In the genomic region with DNA sequence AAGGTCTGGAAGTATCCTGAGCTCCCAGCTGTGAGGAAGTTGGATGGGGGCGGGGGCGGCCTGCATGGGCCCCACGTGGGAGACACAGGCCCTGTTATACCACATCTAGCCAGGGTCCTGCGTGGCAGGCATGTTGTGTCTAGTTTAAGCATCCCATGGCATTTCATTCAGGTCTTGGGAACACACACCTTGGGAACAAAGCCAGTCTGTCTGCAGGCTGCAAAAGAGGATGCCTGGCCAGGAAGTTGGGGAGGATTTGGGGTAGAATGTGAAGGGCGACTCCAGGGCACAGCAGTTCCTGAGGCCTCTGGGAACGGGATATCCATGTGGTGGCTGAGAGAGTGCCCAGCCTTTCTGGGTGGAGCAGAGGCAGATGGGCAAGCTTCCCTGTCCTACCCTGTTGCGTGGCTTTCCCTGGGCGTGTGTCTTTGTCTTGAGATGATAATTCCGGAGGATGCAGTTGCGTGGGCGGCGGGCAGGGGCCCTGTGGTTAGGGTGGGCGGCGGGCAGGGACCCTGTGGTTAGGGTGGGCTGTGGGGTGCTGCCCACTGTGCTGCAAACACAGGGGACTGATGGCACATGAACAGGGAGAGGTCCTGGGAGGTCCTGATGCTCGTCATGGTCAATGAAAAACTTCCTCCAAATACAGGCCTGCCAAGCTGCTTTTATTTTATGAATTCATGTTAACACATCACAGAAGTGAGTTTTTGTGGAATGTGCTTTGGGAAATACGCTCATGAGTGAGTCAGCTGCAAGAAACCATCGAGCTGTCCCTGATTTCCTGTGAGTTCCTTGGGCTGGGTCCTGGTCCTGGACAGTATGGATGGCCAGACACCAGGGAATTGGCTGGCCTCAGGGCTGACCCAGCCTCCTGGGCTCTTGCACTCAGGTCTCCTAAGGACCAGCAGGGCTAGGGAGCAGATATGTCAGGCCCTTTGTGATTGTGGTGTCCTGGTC, we compare ENCODE assay signal across 9 cellular contexts.
DNase-seq lines count a peak whose midpoint lies in the region; ATAC-seq and TF ChIP-seq lines count a peak whose summit lies in the region.
"Had no signal": no experiment of that assay in that cellular context is flagged by ENCODE, and none has a peak within 500 bp of the region (broad histone marks: within the 10 kb centered on the region; RNA-seq: fewer than 3 reads in every experiment).

No MANE protein-coding gene starts in this region.

- CTCF ChIA-PET in WTC11 (lab: Charles Lee): no interaction called here

- H3K79me2 ChIP-seq in MM.1S (ENCODE audit: low read length): no peaks in the 10 kb centered on the region

- H3K4me3 Mint-ChIP-seq in WTC11: no peak overlapping the region

- H4K20me1 ChIP-seq in MM.1S (ENCODE audit: insufficient read depth, low read length): no peaks in the 10 kb centered on the region

- peak overlapping the region; percentile 36; the same call in 1 of the 2 replicates for H3K27ac Mint-ChIP-seq in WTC11

- H3K4me2 ChIP-seq in MM.1S (ENCODE audit: low read depth, low read length): no peak overlapping the region

- DNase-seq in ELR (ENCODE audit: low read depth) (peak; percentile 78), WTC11 (ENCODE audit: low spot score) (no peak), fibroblast of pulmonary artery (ENCODE audit: low read depth) (peak; percentile 82), posterior vena cava (ENCODE audit: low spot score) (peak; percentile 77), epidermal melanocyte (ENCODE audit: insufficient read length, low spot score) (no peak), germinal center (ENCODE audit: low spot score) (no peak), MM.1S (no peak)
- DNase-seq: T1000 had no signal

- no peaks in the 10 kb centered on the region for H3F3A ChIP-seq in MM.1S (ENCODE audit: insufficient read depth, low read length)

- H3K4me1 ChIP-seq in MM.1S (ENCODE audit: low read length): no peaks in the 10 kb centered on the region

- POLR2A ChIA-PET in WTC11 (lab: Charles Lee): interaction anchor here (1.0 kb wide), 1 partner anchor 19 kb away, joined by 3 read pairs; no protein-coding TSS in a partner anchor

- no peak overlapping the region for H2AFZ ChIP-seq in MM.1S (ENCODE audit: low read length)

- no peaks in the 10 kb centered on the region for H3K9me2 ChIP-seq in MM.1S (replicated peaks; ENCODE audit: insufficient read depth, low read length)

- H3K4me1 Mint-ChIP-seq in WTC11: peaks cover 30% of the 10 kb centered on the region

- H3K9me3 ChIP-seq in MM.1S (replicated peaks; ENCODE audit: insufficient read depth, low read length): no peaks in the 10 kb centered on the region

- H3K36me3 ChIP-seq in MM.1S (replicated peaks; ENCODE audit: insufficient read depth, low read length): no peaks in the 10 kb centered on the region

- no peak overlapping the region for H3K27ac ChIP-seq in MM.1S (ENCODE audit: low read length)

- H3K9me3 Mint-ChIP-seq in WTC11: no peaks in the 10 kb centered on the region

- intact Hi-C loops in posterior vena cava (cut with DNase I): no loop called here

- H3K27me3 ChIP-seq in MM.1S (replicated peaks; ENCODE audit: insufficient read depth, low read length): no peaks in the 10 kb centered on the region

- ATAC-seq in WTC11 (peak; percentile 38), GM21825 (IDR thresholded peaks at IDR 0.05; ENCODE audit: unreplicated experiment) (no peak)

- no peaks in the 10 kb centered on the region for H3K36me3 Mint-ChIP-seq in WTC11

- no peak overlapping the region for H3K9ac ChIP-seq in MM.1S (ENCODE audit: low read length)

- H3K27me3 Mint-ChIP-seq in WTC11 (ENCODE audit: low read depth): no peaks in the 10 kb centered on the region

- H3K4me3 ChIP-seq in fibroblast of pulmonary artery (replicated peaks; ENCODE audit: low read depth, low read length): no peak overlapping the region
- H3K4me3 ChIP-seq in MM.1S (ENCODE audit: low read length): no peak overlapping the region

- TF ChIP-seq CTCF in WTC11 (IDR thresholded peaks at IDR 0.05) (no peak), fibroblast of pulmonary artery (IDR thresholded peaks at IDR 0.05; ENCODE audit: low read length, missing control alignments) (no peak), MM.1S (IDR thresholded peaks at IDR 0.05; ENCODE audit: low read length) (no peak)

TF ChIP-seq in WTC11, 78 proteins besides CTCF, POLR2A, EP300 and RAD21:
- peak; percentile 53 for TF ChIP-seq MAX (CRISPR knock-in tag; IDR thresholded peaks at IDR 0.05)
- TF ChIP-seq PRDM15 (CRISPR knock-in tag; IDR thresholded peaks at IDR 0.05): no peak
- no peak for TF ChIP-seq TP53 (CRISPR knock-in tag; IDR thresholded peaks at IDR 0.05)
- no peak for TF ChIP-seq NR2C2 (CRISPR knock-in tag; IDR thresholded peaks at IDR 0.05)
- no peak for TF ChIP-seq CBFB (CRISPR knock-in tag; IDR thresholded peaks at IDR 0.05; ENCODE audit: low read depth)
- TF ChIP-seq ATF6 (CRISPR knock-in tag; IDR thresholded peaks at IDR 0.05): no peak
- no peak for TF ChIP-seq FOXK1 (CRISPR knock-in tag; IDR thresholded peaks at IDR 0.05)
- no peak for TF ChIP-seq PREB (CRISPR knock-in tag; IDR thresholded peaks at IDR 0.05; ENCODE audit: borderline replicate concordance)
TF ChIP-seq in WTC11: peak in this region for 1.

Comparison
In these comparisons a context has a peak if more than half of its experiments do, and no peak if none do; other contexts are left out.
1. DNase-seq: peak in ELR (single experiment), fibroblast of pulmonary artery (single experiment) and posterior vena cava (single experiment); none in WTC11 (single experiment), epidermal melanocyte (single experiment), germinal center (single experiment) and MM.1S (single experiment).